8 cellular contexts compared by ENCODE assay signal in genomic region chr2:169827272-169828140, GRCh38. TPM values are rescaled to one million over a fixed set of nuclear protein-coding genes. Genes with fewer than 3 reads are reported as not detected.
DNase-seq lines count a peak whose midpoint lies in the region; ATAC-seq, FAIRE-seq and TF ChIP-seq lines count a peak whose summit lies in the region.

Gene UBR3 (plus strand): TSS chr2:169827454. CDS start chr2:169827508, 54 bp downstream.

- H3K36me3 ChIP-seq in right atrium auricular region = no peaks in the 10 kb centered on the region

- DNase-seq in NCI-H1694 treated with DMSO at 0.1 percent for 48 hours (lab: John Stamatoyannopoulos, UW) (peak; percentile 79), anterior cingulate cortex (lab: John Stamatoyannopoulos, UW) (peak; percentile 17 to 95 (median 86)), right atrium auricular region (ENCODE audit: low spot score) (peak; percentile 92), pulmonary artery endothelial cell (ENCODE audit: low read depth, low spot score) (peak; percentile 78), urothelium cell line (ENCODE audit: low spot score) (peak; percentile 99)

- H3K27ac ChIP-seq in right atrium auricular region = peak within 1 kb of the TSS; percentile 89 to 92

- TF ChIP-seq CTCF in right atrium auricular region (IDR thresholded peaks at IDR 0.05) = no peak

- no peaks in the 10 kb centered on the region for H3K27me3 ChIP-seq in right atrium auricular region

- no peaks in the 10 kb centered on the region for H3K9me3 ChIP-seq in right atrium auricular region

- peak; percentile 86 for ATAC-seq in GM18498 (IDR thresholded peaks at IDR 0.05; ENCODE audit: unreplicated experiment)
- ATAC-seq in HG02870 (IDR thresholded peaks at IDR 0.05; ENCODE audit: unreplicated experiment) = peak; percentile 81

- intact Hi-C loops in T-helper 2 cell treated with Interferon-gamma antibody and Interleukin-4, amounts not matched to agents 100 ng/mL and 5 ng/mL, for 36 hours (cut with micrococcal nuclease) = loop anchor here (1.0 to 5.0 kb wide), 6 partner anchors 50 to 945 kb away; partner anchors contain the start of genes CFAP210, ERICH2, FASTKD1 and LRP2

- FAIRE-seq in urothelium cell line (lab: Jason Lieb, UNC) = no peak

- H3K4me1 ChIP-seq in right atrium auricular region = peaks cover 0 to 59% of the 10 kb centered on the region in 2 donors

- peak within 1 kb of the TSS; percentile 90 to 93 for H3K4me3 ChIP-seq in right atrium auricular region

RNA-seq across cellular contexts. Expression of gene UBR3, which starts in this region (rescaled TPM):
- 26.7 and 29.7 TPM in 2 replicates for total RNA-seq in T-helper 2 cell treated with Interferon-gamma antibody and Interleukin-4, amounts not matched to agents 100 ng/mL and 5 ng/mL, for 36 hours
- total RNA-seq in right atrium auricular region = 10 to 100 TPM; 56.5 to 93.6 TPM
- 30.4 and 36.3 TPM in 2 replicates for total RNA-seq in pulmonary artery endothelial cell

Comparison
In these comparisons a context has a peak if more than half of its experiments do, and no peak if none do; other contexts are left out.
1. Peak in every context shown above with its lines: DNase-seq, ATAC-seq, H3K4me3 ChIP-seq and H3K27ac ChIP-seq.